Comparison of ENCODE assay signal across 16 cellular contexts in genomic region chr2:45674035-45674791, GRCh38. TPM values are rescaled to one million over a fixed set of nuclear protein-coding genes. Genes with fewer than 3 reads are reported as not detected.
DNase-seq lines count a peak whose midpoint lies in the region; ATAC-seq, FAIRE-seq and TF ChIP-seq lines count a peak whose summit lies in the region.
"Had no signal": no experiment of that assay in that cellular context is flagged by ENCODE, and none has a peak within 500 bp of the region (broad histone marks: within the 10 kb centered on the region; RNA-seq: fewer than 3 reads in every experiment).

No MANE protein-coding gene starts in this region.

- TF ChIP-seq POLR2A in H54 (IDR thresholded peaks at IDR 0.05; ENCODE audit: low read depth, low read length): no peak
- TF ChIP-seq POLR2A in body of pancreas (IDR thresholded peaks at IDR 0.05): no peak
- TF ChIP-seq POLR2A in thyroid gland (IDR thresholded peaks at IDR 0.05): no peak

- FAIRE-seq in H54 (lab: Jason Lieb, UNC): peak; percentile 23
- FAIRE-seq: G401.6 had no signal

- ATAC-seq in body of pancreas (no peak), lower lobe of right lung (peak in 1 of 2 donors; percentile 53), HG03280 (IDR thresholded peaks at IDR 0.05; ENCODE audit: unreplicated experiment) (no peak), GM19467 (IDR thresholded peaks at IDR 0.05; ENCODE audit: unreplicated experiment) (no peak)

- intact Hi-C loops in body of pancreas (cut with DNase I) (no loop called here), lower lobe of right lung (cut with DNase I) (no loop called here), thyroid gland (cut with DNase I) (no loop called here), cardiac septum (cut with DNase I) (no loop called here)

- H3K27ac ChIP-seq in body of pancreas (peak overlapping the region; percentile 40 to 91 (median 86)), lower lobe of right lung (peak overlapping the region; percentile 32), thyroid gland (peak overlapping the region in 2 of 3 donors; percentile 55 to 67)

- no peak overlapping the region for H3K4me3 ChIP-seq in body of pancreas
- no peak overlapping the region for H3K4me3 ChIP-seq in lower lobe of right lung
- H3K4me3 ChIP-seq in thyroid gland (replicated peaks in 1 of 3): no peak overlapping the region

- no peak for TF ChIP-seq CTCF in body of pancreas (IDR thresholded peaks at IDR 0.05)
- TF ChIP-seq CTCF in lower lobe of right lung (IDR thresholded peaks at IDR 0.05): no peak
- TF ChIP-seq CTCF in thyroid gland (IDR thresholded peaks at IDR 0.05): no peak

- no peaks in the 10 kb centered on the region for H3K36me3 ChIP-seq in body of pancreas (replicated peaks in 1 of 2; ENCODE audit: insufficient read depth in 1 of 2, low read depth in 2 of 2)
- no peaks in the 10 kb centered on the region for H3K36me3 ChIP-seq in lower lobe of right lung
- H3K36me3 ChIP-seq in thyroid gland: no peaks in the 10 kb centered on the region

- H3K4me1 ChIP-seq in body of pancreas (peaks cover 42% of the 10 kb centered on the region), lower lobe of right lung (peaks cover 35% of the 10 kb centered on the region), thyroid gland (peaks cover 19 to 21% of the 10 kb centered on the region in 2 donors)

- H3K27me3 ChIP-seq in body of pancreas (no peaks in the 10 kb centered on the region), lower lobe of right lung (ENCODE audit: low read depth) (no peaks in the 10 kb centered on the region), thyroid gland (no peaks in the 10 kb centered on the region)

- DNase-seq in H54 (ENCODE audit: insufficient read length, low spot score) (no peak), body of pancreas (no peak), lower lobe of right lung (no peak), thyroid gland (no peak), cardiac septum (ENCODE audit: low spot score) (no peak), COLO668 (lab: John Stamatoyannopoulos, UW; ENCODE audit: unreplicated experiment) (no peak)
- DNase-seq: activated CD4-positive, alpha-beta T cell treated with anti-CD3 and anti-CD28 coated beads, Interleukin-2, amount 50 U/mL, for 48 hours; activated gamma-delta T cell; caudate nucleus; NCI-H1436; NCI-H69; stimulated activated CD8-positive, alpha-beta memory T cell treated with anti-CD3 and anti-CD28 coated beads, Interleukin-4, amount 100 ng/mL, for 48 hours; T1000 had no signal

- WGBS in body of pancreas, 2 donors: 83 to 97% methylated on average over 5 of the region's 5 CpGs
- 96 to 98% methylated on average over 5 of the region's 5 CpGs for WGBS in thyroid gland, 2 donors

- H3K9me3 ChIP-seq in body of pancreas (no peaks in the 10 kb centered on the region), lower lobe of right lung (no peaks in the 10 kb centered on the region), thyroid gland (no peaks in the 10 kb centered on the region)

RNA-seq across cellular contexts. Expression of gene PRKCE, which starts 22.7 kb away (rescaled TPM):
- total RNA-seq in body of pancreas (10 to 100 TPM in 1 of 2 donors, 1 to 10 TPM in 1; 7.3 to 20.8 TPM), lower lobe of right lung (85.0 TPM), thyroid gland (10 to 100 TPM in 3 of 4 donors, 1 to 10 TPM in 1; 8.4 to 35.3 (median 15.2) TPM), cardiac septum (20.3 TPM)

Comparison
In these comparisons a context has a peak if more than half of its experiments do, and no peak if none do; other contexts are left out.
1. H3K27ac ChIP-seq: peak in every context shown above with its lines; median percentile 86 in body of pancreas; 61 in thyroid gland; 32 in lower lobe of right lung.